9 cellular contexts compared by ENCODE assay signal in the genomic region with DNA sequence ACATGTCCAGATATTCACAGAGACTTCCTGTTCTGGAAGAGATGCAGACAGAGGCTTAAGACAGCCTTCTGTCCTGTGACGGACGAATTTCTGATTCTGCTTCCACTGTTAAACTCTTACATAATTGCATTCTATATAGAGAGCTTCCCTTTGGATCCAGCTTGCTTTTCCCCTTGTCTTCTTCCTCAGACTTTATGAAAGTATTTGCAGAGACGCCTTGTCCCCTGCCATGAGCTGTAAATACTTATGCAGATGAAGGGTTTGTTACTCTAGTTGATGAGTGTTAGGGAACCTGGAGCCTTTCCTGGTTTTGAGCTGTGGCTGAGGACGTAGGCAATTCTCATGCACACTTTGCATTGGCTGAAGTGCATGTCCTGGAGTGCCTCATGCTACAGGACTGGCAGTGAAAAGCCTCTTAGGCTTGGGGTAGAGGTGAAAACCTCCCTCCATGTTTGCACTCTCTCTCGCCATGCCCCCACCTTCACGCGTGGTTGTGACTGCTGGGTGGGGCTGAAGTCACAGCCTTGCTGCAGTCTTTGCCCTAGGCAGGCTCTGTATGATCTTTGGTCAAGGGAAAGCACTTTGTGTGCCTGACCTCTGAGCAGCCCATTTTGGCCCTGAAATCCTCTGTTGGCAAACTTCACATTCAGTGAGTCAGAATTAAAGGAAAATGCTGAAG.
DNase-seq lines count a peak whose midpoint lies in the region; ATAC-seq, FAIRE-seq and TF ChIP-seq lines count a peak whose summit lies in the region.
"Had no signal": no experiment of that assay in that cellular context is flagged by ENCODE, and none has a peak within 500 bp of the region (broad histone marks: within the 10 kb centered on the region; RNA-seq: fewer than 3 reads in every experiment).

No MANE protein-coding gene starts in this region.

- H3K4me3 ChIP-seq in HEK293 (ENCODE audit: low read depth, low read length) (no peak overlapping the region), coronary artery (peak overlapping the region; percentile 54), keratinocyte (ENCODE audit: control insufficient read depth in 2 of 3, extremely low read depth in 1 of 3, insufficient read depth in 2 of 3, low read depth in 1 of 3, low read length in 3 of 3) (no peak overlapping the region), skin epidermis (no peak overlapping the region)

- H3K27ac ChIP-seq in HEK293 (ENCODE audit: extremely low read depth, low read depth, low read length) (no peak overlapping the region), coronary artery (peak overlapping the region; percentile 43 to 90), keratinocyte (ENCODE audit: control insufficient read depth, insufficient read depth, low read length) (no peak overlapping the region), skin epidermis (peak overlapping the region in 11 of 21 experiments; percentile 1 to 84 (median 46))

- no peak overlapping the region for H3K9ac ChIP-seq in keratinocyte (ENCODE audit: control insufficient read depth, extremely low read depth, insufficient read depth, low read length)

- H3K27me3 ChIP-seq in keratinocyte (ENCODE audit: control insufficient read depth, extremely low read depth, insufficient read depth, low read length) = no peaks in the 10 kb centered on the region

- TF ChIP-seq CTCF in HEK293 (tag by site-specific recombination; IDR thresholded peaks at IDR 0.05) (no peak), coronary artery (IDR thresholded peaks at IDR 0.05) (no peak), keratinocyte (optimal IDR thresholded peaks at IDR 0.05 in 1 of 3, IDR thresholded peaks at IDR 0.05 in 1 of 3, conservative IDR thresholded peaks at IDR 0.05 in 1 of 3; ENCODE audit: extremely low read depth in 1 of 3, insufficient read depth in 2 of 3, low read length in 3 of 3) (no peak)

- DNase-seq in coronary artery (ENCODE audit: low spot score) (peak; percentile 84), keratinocyte (ENCODE audit: low read depth, low spot score) (no peak), GM12891 (ENCODE audit: insufficient read length, low spot score) (no peak), erythroblast (lab: John Stamatoyannopoulos, UW) (no peak)
- no peak for DNase-seq in activated effector memory CD4-positive, alpha-beta T cell treated with anti-CD3 and anti-CD28 coated beads, Interleukin-2, amount 50 U/mL, for 16 hours
- DNase-seq: NCI-H187 treated with DMSO at 0.1 percent for 48 hours had no signal

- H4K20me1 ChIP-seq in keratinocyte (ENCODE audit: control insufficient read depth, extremely low read depth, insufficient read depth, low read length) = no peaks in the 10 kb centered on the region

- no peaks in the 10 kb centered on the region for H3K36me3 ChIP-seq in HEK293 (ENCODE audit: control insufficient read depth in 2 of 2, insufficient read depth in 1 of 2, low read length in 2 of 2)
- H3K36me3 ChIP-seq in keratinocyte (ENCODE audit: control insufficient read depth in 2 of 2, extremely low read depth in 1 of 2, insufficient read depth in 2 of 2, low read length in 2 of 2) = no peaks in the 10 kb centered on the region

- dilution Hi-C loops in keratinocyte (cut with MboI; ENCODE audit: extremely low pct_ligation_motif_present, low sequenced_read_pairs) = no loop called here

- CTCF ChIA-PET in HEK293 (lab: Yijun Ruan, JAX) = interaction anchor here (0.6 kb wide), 1 partner anchor 10 kb away, joined by 3 read pairs; no protein-coding TSS in a partner anchor

- H3K4me1 ChIP-seq in HEK293 (ENCODE audit: control insufficient read depth, insufficient read depth, low read length) (no peaks in the 10 kb centered on the region), keratinocyte (ENCODE audit: control insufficient read depth, extremely low read depth, insufficient read depth, low read length) (peaks cover 15% of the 10 kb centered on the region)

- H3K79me2 ChIP-seq in keratinocyte (ENCODE audit: control insufficient read depth, insufficient read depth, low read length) = no peaks in the 10 kb centered on the region

- peak overlapping the region; percentile 23 for H3K4me2 ChIP-seq in keratinocyte (ENCODE audit: control insufficient read depth, extremely low read depth, insufficient read depth, low read depth, low read length)

- TF ChIP-seq POLR2A in GM12891 (IDR thresholded peaks at IDR 0.05; ENCODE audit: low read depth, low read length) (no peak), erythroblast (IDR thresholded peaks at IDR 0.05; ENCODE audit: low read length) (no peak)

- no peak overlapping the region for H2AFZ ChIP-seq in keratinocyte (ENCODE audit: control insufficient read depth, low read length)

- FAIRE-seq in keratinocyte (lab: Jason Lieb, UNC) (peak; percentile 48), GM12891 (lab: Jason Lieb, UNC) (no peak)

- no peak for ATAC-seq in HG03520 (IDR thresholded peaks at IDR 0.05; ENCODE audit: unreplicated experiment)

- POLR2A ChIA-PET in HEK293 (lab: Yijun Ruan, JAX) = no interaction called here

- H3K9me1 ChIP-seq in keratinocyte (ENCODE audit: control insufficient read depth, extremely low read depth, insufficient read depth, low read length) = no peaks in the 10 kb centered on the region

- H3K9me3 ChIP-seq in HEK293 (ENCODE audit: control insufficient read depth, insufficient read depth, low read depth, low read length) (no peaks in the 10 kb centered on the region), keratinocyte (ENCODE audit: control insufficient read depth, low read depth, low read length) (no peaks in the 10 kb centered on the region)

TF ChIP-seq in HEK293, 187 proteins besides CTCF, POLR2A, EP300 and RAD21:
- no peak for TF ChIP-seq ZFP69B (tag by site-specific recombination; IDR thresholded peaks at IDR 0.05)
- TF ChIP-seq ZNF600 (tag by site-specific recombination; IDR thresholded peaks at IDR 0.05) = 0 out of 2 replicates have a peak, but pooled peaks have one; percentile 23

TF ChIP-seq in GM12891, 5 proteins besides CTCF, POLR2A, EP300 and RAD21:
- no peak for TF ChIP-seq SPI1 (IDR thresholded peaks at IDR 0.05; ENCODE audit: low read depth, low read length)
- TF ChIP-seq POU2F2 (IDR thresholded peaks at IDR 0.05; ENCODE audit: low read depth, low read length) = no peak
- TF ChIP-seq TAF1 (IDR thresholded peaks at IDR 0.05; ENCODE audit: low read depth, low read length) = no peak
- no peak for TF ChIP-seq POLR2AphosphoS5 (IDR thresholded peaks at IDR 0.05; ENCODE audit: low read depth, low read length)
- no peak for TF ChIP-seq PAX5 (IDR thresholded peaks at IDR 0.05; ENCODE audit: insufficient read depth, low read length, severe bottlenecking)
TF ChIP-seq in GM12891: peak in this region for 0.

Comparison
In these comparisons a context has a peak if more than half of its experiments do, and no peak if none do; other contexts are left out.
1. H3K27ac ChIP-seq: peak in coronary artery (2 of 2) and skin epidermis (11 of 21); none in HEK293 (single experiment) and keratinocyte (single experiment).